ENCODE assay signal across 8 cellular contexts in the genomic region with DNA sequence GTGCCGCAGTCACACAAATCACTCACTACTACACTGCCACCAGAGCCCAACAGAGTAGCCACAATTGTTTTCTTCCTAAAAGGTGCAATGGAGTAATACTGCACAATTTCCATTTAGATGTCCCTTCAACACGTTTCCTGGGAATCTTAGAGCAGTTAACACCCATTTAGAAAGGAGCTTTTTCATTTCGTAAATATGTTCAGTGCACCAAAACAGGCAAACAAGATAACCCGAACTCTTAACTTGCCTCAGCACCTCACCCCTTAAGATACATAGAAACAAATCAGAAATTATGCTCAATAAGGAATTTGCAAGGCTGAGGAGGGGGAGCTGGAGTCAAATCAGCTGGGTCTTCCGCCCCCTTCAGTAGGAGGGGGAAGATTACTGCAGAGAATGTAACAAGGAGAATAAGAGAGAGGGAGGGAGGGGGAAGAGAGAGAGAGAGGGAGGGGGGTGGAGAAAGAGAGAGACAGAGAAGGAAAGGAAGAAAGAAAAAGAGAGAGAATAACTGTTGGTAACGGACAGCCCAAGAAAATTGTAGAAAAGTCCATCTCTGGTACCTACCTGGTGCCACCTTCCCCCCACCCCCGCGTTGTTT.
A peak's percentile ranks its signal among the peaks of the same experiment; 100 is the strongest.
DNase-seq lines count a peak whose midpoint lies in the region; ATAC-seq and TF ChIP-seq lines count a peak whose summit lies in the region.

No MANE protein-coding gene starts in this region.

- no peaks in the 10 kb centered on the region for H3K9me2 ChIP-seq in DOHH2 (replicated peaks; ENCODE audit: control insufficient read depth, low read length)
- H3K9me2 ChIP-seq in PC-9 (ENCODE audit: insufficient read depth), result no peaks in the 10 kb centered on the region

- H3K4me1 ChIP-seq in DOHH2 (ENCODE audit: control insufficient read depth, low read length) (peaks cover 48% of the 10 kb centered on the region), PC-9 (replicated peaks; ENCODE audit: insufficient read depth) (peaks cover 47% of the 10 kb centered on the region), neural progenitor cell (peaks cover 37% of the 10 kb centered on the region)

- peak overlapping the region; percentile 89 for H2AFZ ChIP-seq in PC-9
- H2AFZ ChIP-seq in neural progenitor cell (replicated peaks), result peak overlapping the region; percentile 88

- no TSS peak for BruUV-seq in PC-9 (replicated peaks; lab: Mats Ljungman, UMichigan)

- CTCF ChIA-PET in PC-9 (lab: Charles Lee) (interaction anchor here (0.6 to 1.3 kb wide), 6 partner anchors 20 to 337 kb away, joined by 3 to 6 read pairs (median 4); no protein-coding TSS in a partner anchor), GM10248 (lab: Yijun Ruan, JAX) (interaction anchor here (0.6 to 18.8 kb wide), 25 partner anchors 8 to 345 kb away, joined by 3 to 281 read pairs (median 9); partner anchors contain the start of gene ZNF217)

- H3K9me3 Mint-ChIP-seq in neural progenitor cell, result peaks cover 13% of the 10 kb centered on the region

- peak overlapping the region; percentile 58 for H3K27ac Mint-ChIP-seq in neural progenitor cell

- H3K36me3 ChIP-seq in DOHH2 (ENCODE audit: control insufficient read depth, low read length), result no peaks in the 10 kb centered on the region
- H3K36me3 ChIP-seq in PC-9 (ENCODE audit: low read depth), result no peaks in the 10 kb centered on the region
- no peaks in the 10 kb centered on the region for H3K36me3 ChIP-seq in neural progenitor cell

- H3K4me2 ChIP-seq in DOHH2 (ENCODE audit: low read length) (peak overlapping the region; percentile 84), PC-9 (peak overlapping the region; percentile 87), neural progenitor cell (peak overlapping the region; percentile 81)

- no peak overlapping the region for H3K9ac ChIP-seq in neural progenitor cell

- H3K27me3 Mint-ChIP-seq in neural progenitor cell (ENCODE audit: insufficient read depth, low read depth), result peaks cover 8% of the 10 kb centered on the region

- H3K9me3 ChIP-seq in DOHH2 (ENCODE audit: control insufficient read depth, insufficient read depth, low read length) (no peaks in the 10 kb centered on the region), PC-9 (ENCODE audit: insufficient read depth, low read depth) (no peaks in the 10 kb centered on the region), neural progenitor cell (ENCODE audit: low read depth) (no peaks in the 10 kb centered on the region)

- POLR2A ChIA-PET in PC-9 (lab: Charles Lee; ENCODE audit: unreplicated experiment) (interaction anchor here (0.7 kb wide), 1 partner anchor 14 kb away, joined by 7 read pairs; no protein-coding TSS in a partner anchor), GM10248 (lab: Yijun Ruan, JAX) (interaction anchor here (0.6 to 1.0 kb wide), 4 partner anchors 8 to 185 kb away, joined by 3 to 8 read pairs (median 6); no protein-coding TSS in a partner anchor)

- DNase-seq in PC-9 (no peak), epithelial cell of esophagus (ENCODE audit: low read depth) (no peak), neural progenitor cell (ENCODE audit: low spot score) (peak; percentile 48), AG08395 (ENCODE audit: low spot score) (no peak), GM10248 (ENCODE audit: extremely low spot score) (no peak)
- no peak for DNase-seq in stimulated activated CD4-positive, alpha-beta T cell treated with anti-CD3 and anti-CD28 coated beads, Interleukin-2, amount 100 ng/mL, for 48 hours

- no peaks in the 10 kb centered on the region for H3K79me2 ChIP-seq in DOHH2 (ENCODE audit: control insufficient read depth, low read length)
- H3K79me2 ChIP-seq in PC-9 (ENCODE audit: low read depth), result no peaks in the 10 kb centered on the region
- no peaks in the 10 kb centered on the region for H3K79me2 ChIP-seq in neural progenitor cell (ENCODE audit: low read depth)

- H3F3A ChIP-seq in DOHH2 (ENCODE audit: control insufficient read depth, insufficient read depth), result peaks cover 7% of the 10 kb centered on the region
- peaks cover 31% of the 10 kb centered on the region; the same call in 1 of the 2 replicates for H3F3A ChIP-seq in PC-9 (ENCODE audit: insufficient read depth, low read depth)
- H3F3A ChIP-seq in neural progenitor cell (ENCODE audit: low read depth), result peaks cover 19% of the 10 kb centered on the region

- ATAC-seq in GM21825 (IDR thresholded peaks at IDR 0.05; ENCODE audit: unreplicated experiment), result no peak

- intact Hi-C loops in PC-9 (cut with micrococcal nuclease; ENCODE audit: unreplicated experiment), result loop anchor here (1.0 to 5.0 kb wide), 9 partner anchors 25 to 336 kb away; partner anchors contain the start of gene ZNF217

- no peak for TF ChIP-seq CTCF in DOHH2 (IDR thresholded peaks at IDR 0.05; ENCODE audit: low read depth, low read length, poor library complexity, severe bottlenecking)
- no peak for TF ChIP-seq CTCF in PC-9 (conservative IDR thresholded peaks at IDR 0.05)
- TF ChIP-seq CTCF in epithelial cell of esophagus (IDR thresholded peaks at IDR 0.05; ENCODE audit: insufficient read depth, low read depth, low read length, missing control alignments), result no peak
- TF ChIP-seq CTCF in neural progenitor cell (IDR thresholded peaks at IDR 0.05), result peak; percentile 33
- no peak for TF ChIP-seq CTCF in GM10248 (IDR thresholded peaks at IDR 0.05; ENCODE audit: control extremely low read depth, extremely low read depth, low read depth, missing control alignments)

- H3K4me3 ChIP-seq in DOHH2 (ENCODE audit: low read length) (peak overlapping the region; percentile 76), PC-9 (peak overlapping the region; percentile 61), epithelial cell of esophagus (ENCODE audit: low read length) (peak overlapping the region; percentile 50), neural progenitor cell (peak overlapping the region; percentile 57)

- no peaks in the 10 kb centered on the region for H3K36me3 Mint-ChIP-seq in neural progenitor cell

- H3K27ac ChIP-seq in DOHH2 (ENCODE audit: low read depth, low read length) (peak overlapping the region; percentile 54), PC-9 (peak overlapping the region; percentile 93), neural progenitor cell (peak overlapping the region; percentile 13)

- peak overlapping the region; percentile 88 for H3K4me3 Mint-ChIP-seq in neural progenitor cell

- H3K27me3 ChIP-seq in DOHH2 (ENCODE audit: control insufficient read depth, low read length) (no peaks in the 10 kb centered on the region), PC-9 (ENCODE audit: insufficient read depth, low read depth) (no peaks in the 10 kb centered on the region), neural progenitor cell (no peaks in the 10 kb centered on the region)

- H4K20me1 ChIP-seq in DOHH2 (ENCODE audit: control insufficient read depth, insufficient read depth, low read depth, low read length) (no peaks in the 10 kb centered on the region), PC-9 (ENCODE audit: insufficient read depth) (no peaks in the 10 kb centered on the region), neural progenitor cell (ENCODE audit: low read depth) (no peaks in the 10 kb centered on the region)

- peaks cover 45% of the 10 kb centered on the region for H3K4me1 Mint-ChIP-seq in neural progenitor cell

Comparison
In these comparisons a context has a peak if more than half of its experiments do, and no peak if none do; other contexts are left out.
1. H3K27ac ChIP-seq: peak in every context shown above with its lines; median percentile 93 in PC-9; 54 in DOHH2; 13 in neural progenitor cell.